ENCODE assay signal across 26 cellular contexts in genomic region chr7:17501461-17502208, GRCh38.
DNase-seq lines count a peak whose midpoint lies in the region; ATAC-seq, FAIRE-seq and TF ChIP-seq lines count a peak whose summit lies in the region.
"Had no signal": no experiment of that assay in that cellular context is flagged by ENCODE, and none has a peak within 500 bp of the region (broad histone marks: within the 10 kb centered on the region; RNA-seq: fewer than 3 reads in every experiment).

No MANE protein-coding gene starts in this region.

- peak; percentile 60 for FAIRE-seq in keratinocyte (lab: Jason Lieb, UNC)
- FAIRE-seq: A549, colon had no signal

- H3K36me3 Mint-ChIP-seq in chondrocyte (ENCODE audit: low read depth) = no peaks in the 10 kb centered on the region
- H3K36me3 Mint-ChIP-seq: mesothelial cell of epicardium, naive B cell had no signal

- H2BK5ac ChIP-seq in IMR-90 (ENCODE audit: low read depth, low read length, poor library complexity, severe bottlenecking) = peak overlapping the region; percentile 17

- H2AK9ac ChIP-seq in IMR-90 (replicated peaks; ENCODE audit: low read depth, low read length, poor library complexity) = no peak overlapping the region

- H3K27ac Mint-ChIP-seq in chondrocyte (ENCODE audit: unreplicated experiment) = peak overlapping the region; percentile 52
- H3K27ac Mint-ChIP-seq: activated CD4-positive, alpha-beta T cell treated with anti-CD3 and anti-CD28 coated beads, Interleukin-2, amount 10 ng/mL, durations not matched to agents 24 days and 14 days; activated T-cell treated with anti-CD3 and anti-CD28 coated beads, Interleukin-2, amount 50 U/mL, for 24 hours; mesothelial cell of epicardium; naive B cell had no signal

- no peak overlapping the region for H3K18ac ChIP-seq in IMR-90 (ENCODE audit: low read depth, low read length)

- no peaks in the 10 kb centered on the region for H3K27me3 Mint-ChIP-seq in chondrocyte (ENCODE audit: low read depth)
- H3K27me3 Mint-ChIP-seq: activated CD4-positive, alpha-beta T cell treated with anti-CD3 and anti-CD28 coated beads, Interleukin-2, amount 10 ng/mL, durations not matched to agents 24 days and 14 days; activated T-cell treated with anti-CD3 and anti-CD28 coated beads, Interleukin-2, amount 50 U/mL, for 24 hours; naive B cell had no signal

- ATAC-seq in IMR-90 (ENCODE audit: low read depth) (peak; percentile 67), HG02759 (IDR thresholded peaks at IDR 0.05; ENCODE audit: unreplicated experiment) (no peak), HG02981 (IDR thresholded peaks at IDR 0.05; ENCODE audit: unreplicated experiment) (no peak), HG03097 (IDR thresholded peaks at IDR 0.05; ENCODE audit: low FRiP score, unreplicated experiment) (no peak)
- ATAC-seq: A549, gastrocnemius medialis had no signal

- DNase-seq in AG10803 (ENCODE audit: low read depth) (peak; percentile 90), IMR-90 (peak; percentile 34), chondrocyte (ENCODE audit: low spot score) (no peak), keratinocyte (ENCODE audit: low read depth, low spot score) (no peak), putamen (ENCODE audit: low spot score) (no peak)
- DNase-seq: activated CD4-positive, alpha-beta T cell treated with anti-CD3 and anti-CD28 coated beads, Interleukin-2, amount 10 ng/mL, durations not matched to agents 24 days and 14 days; activated gamma-delta T cell; activated T-cell treated with anti-CD3 and anti-CD28 coated beads, Interleukin-2, amount 50 U/mL, for 24 hours; effector CD8-positive, alpha-beta T cell; gastrocnemius medialis; GF-D8; naive B cell; NCI-H1092 treated with DMSO at 0.1 percent for 48 hours; NCI-H187 treated with DMSO at 0.1 percent for 48 hours; NCI-H524 treated with DMSO at 0.1 percent for 48 hours; occipital lobe; stimulated activated CD4-positive, alpha-beta T cell treated with anti-CD3 and anti-CD28 coated beads, Interleukin-1b, Interleukin-23, amount 100 ng/mL, for 48 hours; transverse colon had no signal

- TF ChIP-seq CTCF in AG10803 (conservative IDR thresholded peaks at IDR 0.05; ENCODE audit: low read length) (no peak), IMR-90 (conservative IDR thresholded peaks at IDR 0.05; ENCODE audit: low read depth, low read length) (no peak), chondrocyte (IDR thresholded peaks at IDR 0.05) (no peak), keratinocyte (optimal IDR thresholded peaks at IDR 0.05 in 1 of 3, IDR thresholded peaks at IDR 0.05 in 1 of 3, conservative IDR thresholded peaks at IDR 0.05 in 1 of 3; ENCODE audit: extremely low read depth in 1 of 3, insufficient read depth in 2 of 3, low read length in 3 of 3) (no peak)

- H2AK5ac ChIP-seq in IMR-90 (ENCODE audit: low read depth, low read length) = no peak overlapping the region

- H4K8ac ChIP-seq in IMR-90 (ENCODE audit: low read depth in 2 of 2, low read length in 2 of 2) = no peak overlapping the region

- H4K91ac ChIP-seq in IMR-90 (ENCODE audit: insufficient read depth, low read depth, low read length) = no peak overlapping the region

- TF ChIP-seq POLR2A in IMR-90 (IDR thresholded peaks at IDR 0.05; ENCODE audit: low read depth, low read length) = no peak

- H3K27me3 ChIP-seq in IMR-90 (ENCODE audit: control insufficient read depth, insufficient read depth, low read length) = no peaks in the 10 kb centered on the region
- no peaks in the 10 kb centered on the region for H3K27me3 ChIP-seq in keratinocyte (ENCODE audit: control insufficient read depth, extremely low read depth, insufficient read depth, low read length)
- H3K27me3 ChIP-seq: BLaER1 treated with 17β-estradiol and CSF1 and Interleukin-3, amounts not matched to agents 10 nM and 100 nM; gastrocnemius medialis; transverse colon had no signal

- H3K56ac ChIP-seq in IMR-90 (ENCODE audit: extremely low read depth, insufficient read depth, low read length) = no peak overlapping the region

- in situ Hi-C loops in IMR-90 (cut with MboI; ENCODE audit: low sequenced_read_pairs) = no loop called here

- WGBS in IMR-90 (ENCODE audit: extremely low coverage in 2 of 2, insufficient read length in 1 of 2), 2 experiments = no CpG with 5 or more reads among the region's 1 CpG

- peaks cover 5% of the 10 kb centered on the region for H3K9me3 Mint-ChIP-seq in chondrocyte (ENCODE audit: low read depth)
- H3K9me3 Mint-ChIP-seq: activated CD4-positive, alpha-beta T cell treated with anti-CD3 and anti-CD28 coated beads, Interleukin-2, amount 10 ng/mL, durations not matched to agents 24 days and 14 days; activated T-cell treated with anti-CD3 and anti-CD28 coated beads, Interleukin-2, amount 50 U/mL, for 24 hours; mesothelial cell of epicardium; naive B cell had no signal

- H3K79me2 ChIP-seq in keratinocyte (ENCODE audit: control insufficient read depth, insufficient read depth, low read length) = no peaks in the 10 kb centered on the region

- H3K4me3 ChIP-seq in AG10803 (ENCODE audit: low read length) (no peak overlapping the region), IMR-90 (ENCODE audit: insufficient read depth, low read depth, low read length) (no peak overlapping the region), keratinocyte (ENCODE audit: control insufficient read depth in 2 of 3, extremely low read depth in 1 of 3, insufficient read depth in 2 of 3, low read depth in 1 of 3, low read length in 3 of 3) (no peak overlapping the region)
- H3K4me3 ChIP-seq: A549; BLaER1 treated with 17β-estradiol and CSF1 and Interleukin-3, amounts not matched to agents 10 nM and 100 nM; gastrocnemius medialis; smooth muscle cell; transverse colon had no signal

- H3K9me3 ChIP-seq in IMR-90 (ENCODE audit: control insufficient read depth, insufficient read depth, low read length) (no peaks in the 10 kb centered on the region), keratinocyte (ENCODE audit: control insufficient read depth, low read depth, low read length) (no peaks in the 10 kb centered on the region)
- H3K9me3 ChIP-seq: A549; BLaER1 treated with 17β-estradiol and CSF1 and Interleukin-3, amounts not matched to agents 10 nM and 100 nM; gastrocnemius medialis; transverse colon had no signal

- no peak overlapping the region for H2AFZ ChIP-seq in IMR-90 (replicated peaks; ENCODE audit: low read length, poor library complexity)
- no peak overlapping the region for H2AFZ ChIP-seq in keratinocyte (ENCODE audit: control insufficient read depth, low read length)

- H3K79me1 ChIP-seq in IMR-90 (ENCODE audit: low read depth in 1 of 2, low read length in 2 of 2) = no peaks in the 10 kb centered on the region

- H3K27ac ChIP-seq in IMR-90 (ENCODE audit: insufficient read depth, low read length) (no peak overlapping the region), keratinocyte (ENCODE audit: control insufficient read depth, insufficient read depth, low read length) (no peak overlapping the region)
- H3K27ac ChIP-seq: A549; BLaER1 treated with 17β-estradiol and CSF1 and Interleukin-3, amounts not matched to agents 10 nM and 100 nM; gastrocnemius medialis; transverse colon had no signal

- dilution Hi-C loops in IMR-90 (cut with HindIII; ENCODE audit: low sequenced_read_pairs, unreplicated experiment) = no loop called here
- dilution Hi-C loops in keratinocyte (cut with MboI; ENCODE audit: extremely low pct_ligation_motif_present, low sequenced_read_pairs) = no loop called here

- no peak overlapping the region for H3K9ac ChIP-seq in IMR-90 (ENCODE audit: low read depth, low read length)
- H3K9ac ChIP-seq in keratinocyte (ENCODE audit: control insufficient read depth, extremely low read depth, insufficient read depth, low read length) = no peak overlapping the region
- H3K9ac ChIP-seq: BLaER1 treated with 17β-estradiol and CSF1 and Interleukin-3, amounts not matched to agents 10 nM and 100 nM had no signal

- H3K4me1 Mint-ChIP-seq in chondrocyte (ENCODE audit: low read depth) = peaks cover 73% of the 10 kb centered on the region
- H3K4me1 Mint-ChIP-seq: activated CD4-positive, alpha-beta T cell treated with anti-CD3 and anti-CD28 coated beads, Interleukin-2, amount 10 ng/mL, durations not matched to agents 24 days and 14 days; naive B cell had no signal

- H3K23ac ChIP-seq in IMR-90 (ENCODE audit: low read depth, low read length) = no peak overlapping the region

- CTCF ChIA-PET in IMR-90 (lab: Yijun Ruan, JAX) = interaction anchor here (0.5 kb wide), 1 partner anchor 853 kb away, joined by 3 read pairs; no protein-coding TSS in a partner anchor

- H3K9me1 ChIP-seq in IMR-90 (ENCODE audit: insufficient read depth, low read length) (no peaks in the 10 kb centered on the region), keratinocyte (ENCODE audit: control insufficient read depth, extremely low read depth, insufficient read depth, low read length) (no peaks in the 10 kb centered on the region)

- H2BK15ac ChIP-seq in IMR-90 (ENCODE audit: low read depth, low read length) = no peak overlapping the region

- no peaks in the 10 kb centered on the region for H4K20me1 ChIP-seq in IMR-90 (ENCODE audit: insufficient read depth, low read length)
- no peaks in the 10 kb centered on the region for H4K20me1 ChIP-seq in keratinocyte (ENCODE audit: control insufficient read depth, extremely low read depth, insufficient read depth, low read length)
- H4K20me1 ChIP-seq: BLaER1 treated with 17β-estradiol and CSF1 and Interleukin-3, amounts not matched to agents 10 nM and 100 nM had no signal

- H3K4ac ChIP-seq in IMR-90 (ENCODE audit: low read depth, low read length) = no peak overlapping the region

- H2BK20ac ChIP-seq in IMR-90 (ENCODE audit: low read depth, low read length) = no peak overlapping the region

- POLR2A ChIA-PET in IMR-90 (lab: Charles Lee; ENCODE audit: unreplicated experiment) = no interaction called here

- H3K14ac ChIP-seq in IMR-90 (replicated peaks; ENCODE audit: low read depth, low read length) = no peak overlapping the region

- H3K4me1 ChIP-seq in IMR-90 (ENCODE audit: control insufficient read depth, insufficient read depth, low read length) = no peaks in the 10 kb centered on the region
- peaks cover 17% of the 10 kb centered on the region for H3K4me1 ChIP-seq in keratinocyte (ENCODE audit: control insufficient read depth, extremely low read depth, insufficient read depth, low read length)
- H3K4me1 ChIP-seq: BLaER1 treated with 17β-estradiol and CSF1 and Interleukin-3, amounts not matched to agents 10 nM and 100 nM; gastrocnemius medialis had no signal

- H3K4me3 Mint-ChIP-seq in chondrocyte (ENCODE audit: unreplicated experiment) = no peak overlapping the region
- H3K4me3 Mint-ChIP-seq: activated CD4-positive, alpha-beta T cell treated with anti-CD3 and anti-CD28 coated beads, Interleukin-2, amount 10 ng/mL, durations not matched to agents 24 days and 14 days; activated T-cell treated with anti-CD3 and anti-CD28 coated beads, Interleukin-2, amount 50 U/mL, for 24 hours; mesothelial cell of epicardium; naive B cell had no signal

- no peak overlapping the region for H4K5ac ChIP-seq in IMR-90 (ENCODE audit: low read depth, low read length)

- H3K36me3 ChIP-seq in IMR-90 (ENCODE audit: control insufficient read depth, insufficient read depth, low read length) = no peaks in the 10 kb centered on the region
- H3K36me3 ChIP-seq in keratinocyte (ENCODE audit: control insufficient read depth in 2 of 2, extremely low read depth in 1 of 2, insufficient read depth in 2 of 2, low read length in 2 of 2) = no peaks in the 10 kb centered on the region
- H3K36me3 ChIP-seq: BLaER1 treated with 17β-estradiol and CSF1 and Interleukin-3, amounts not matched to agents 10 nM and 100 nM; gastrocnemius medialis; transverse colon had no signal

- intact Hi-C loops in IMR-90 (cut with micrococcal nuclease) = no loop called here

- H2BK120ac ChIP-seq in IMR-90 (ENCODE audit: low read depth, low read length) = no peak overlapping the region

- BruUV-seq in IMR-90 (replicated peaks; lab: Mats Ljungman, UMichigan) = no TSS peak

- no peak for TF ChIP-seq RAD21 in IMR-90 (IDR thresholded peaks at IDR 0.05; ENCODE audit: low read length)

- H3K4me2 ChIP-seq in IMR-90 (ENCODE audit: low read depth, low read length) (no peak overlapping the region), keratinocyte (ENCODE audit: control insufficient read depth, extremely low read depth, insufficient read depth, low read depth, low read length) (no peak overlapping the region)
- H3K4me2 ChIP-seq: A549; BLaER1 treated with 17β-estradiol and CSF1 and Interleukin-3, amounts not matched to agents 10 nM and 100 nM; smooth muscle cell had no signal

Comparison
In these comparisons a context has a peak if more than half of its experiments do, and no peak if none do; other contexts are left out.
1. DNase-seq: peak in AG10803 (single experiment) and IMR-90 (single experiment); none in chondrocyte (single experiment), keratinocyte (single experiment) and putamen (single experiment).